27 cellular contexts compared by ENCODE assay signal in genomic region chr20:62083312-62083711, GRCh38.
"Had no signal": no experiment of that assay in that cellular context is flagged by ENCODE, and none has a peak within 500 bp of the region (broad histone marks: within the 10 kb centered on the region; RNA-seq: fewer than 3 reads in every experiment).

No MANE protein-coding gene starts in this region.

- H3K4me3 ChIP-seq: stomach, suprapubic skin, testis, thoracic aorta, thyroid gland, tibial artery, tibial nerve, transverse colon, upper lobe of left lung, upper lobe of right lung, uterus, vagina had no signal

- ATAC-seq: stimulated activated effector memory CD8-positive, alpha-beta T cell treated with anti-CD3 and anti-CD28 coated beads, Interleukin-12 subunit alpha, Interleukin-12 subunit beta, amount 100 ng/mL, for 72 hours; stimulated activated memory B cell treated with anti-CD40 and anti-IgM and Interleukin-4, amounts not matched to agents 10 μg/mL and 1 μg/mL and 100 μg/mL, for 72 hours; stimulated activated naive B cell treated with anti-CD40 and anti-IgM and Interleukin-4, amounts not matched to agents 10 μg/mL and 1 μg/mL and 100 μg/mL, for 72 hours; stimulated activated naive CD8-positive, alpha-beta T cell treated with anti-CD3 and anti-CD28 coated beads, Interleukin-15, amount 100 ng/mL, for 72 hours; stimulated activated naive CD8-positive, alpha-beta T cell treated with anti-CD3 and anti-CD28 coated beads, Interleukin-15, Interleukin-2, amounts not matched to agents 100 U/mL and 50 U/mL, for 24 hours; upper lobe of right lung had no signal

- H3K4me1 ChIP-seq: stomach, suprapubic skin, testis, thyroid gland, tibial artery, tibial nerve, transverse colon, upper lobe of left lung, upper lobe of right lung, uterus, vagina had no signal

- H3K27me3 ChIP-seq: testis, thyroid gland, upper lobe of left lung, upper lobe of right lung, uterus, vagina had no signal

- H3K9me3 ChIP-seq: testis, thoracic aorta, thyroid gland, transverse colon, upper lobe of right lung, uterus, vagina had no signal

- H3K27ac ChIP-seq: stomach, suprapubic skin, testis, thoracic aorta, thyroid gland, tibial artery, tibial nerve, transverse colon, upper lobe of left lung, upper lobe of right lung, uterus, vagina had no signal

- H3K36me3 ChIP-seq: stomach, suprapubic skin, thoracic aorta, thyroid gland, tibial artery, tibial nerve, transverse colon, upper lobe of left lung, upper lobe of right lung, uterus, vagina had no signal

- FAIRE-seq: urothelium cell line had no signal

- DNase-seq: stimulated activated CD4-positive, alpha-beta T cell treated with anti-CD3 and anti-CD28 coated beads, Interleukin-2, amount 100 ng/mL, for 48 hours; stimulated activated CD4-positive, alpha-beta T cell treated with anti-CD3 and anti-CD28 coated beads, Interleukin-4, amount 100 ng/mL, for 1 hour; stimulated activated CD4-positive, alpha-beta T cell treated with anti-CD3 and anti-CD28 coated beads, Interleukin-4, amount 100 ng/mL, for 24 hours; stimulated activated CD4-positive, alpha-beta T cell treated with anti-CD3 and anti-CD28 coated beads, Interleukin-4, amount 100 ng/mL, for 4 hours; stimulated activated CD8-positive, alpha-beta memory T cell treated with anti-CD3 and anti-CD28 coated beads, Interleukin-4, amount 100 ng/mL, for 48 hours; stimulated activated naive B cell treated with anti-CD40 and anti-IgM and Interleukin-4, amounts not matched to agents 10 μg/mL and 1 μg/mL and 100 μg/mL, for 72 hours; stimulated activated naive CD4-positive, alpha-beta T cell; stimulated activated naive CD4-positive, alpha-beta T cell treated with Interleukin-2 at 50 U/mL for 16 hours; stimulated activated naive CD8-positive, alpha-beta T cell treated with anti-CD3 and anti-CD28 coated beads, Interleukin-15, amount 100 ng/mL, for 72 hours; stimulated activated naive CD8-positive, alpha-beta T cell treated with anti-CD3 and anti-CD28 coated beads, Interleukin-15, Interleukin-2, amounts not matched to agents 100 U/mL and 50 U/mL, for 24 hours; stomach; substantia nigra; testis; thyroid gland; tibial artery; transverse colon; trophoblast cell; upper lobe of left lung; upper lobe of right lung; uterus had no signal
